ENCODE assay signal across 23 cellular contexts in the genomic region with DNA sequence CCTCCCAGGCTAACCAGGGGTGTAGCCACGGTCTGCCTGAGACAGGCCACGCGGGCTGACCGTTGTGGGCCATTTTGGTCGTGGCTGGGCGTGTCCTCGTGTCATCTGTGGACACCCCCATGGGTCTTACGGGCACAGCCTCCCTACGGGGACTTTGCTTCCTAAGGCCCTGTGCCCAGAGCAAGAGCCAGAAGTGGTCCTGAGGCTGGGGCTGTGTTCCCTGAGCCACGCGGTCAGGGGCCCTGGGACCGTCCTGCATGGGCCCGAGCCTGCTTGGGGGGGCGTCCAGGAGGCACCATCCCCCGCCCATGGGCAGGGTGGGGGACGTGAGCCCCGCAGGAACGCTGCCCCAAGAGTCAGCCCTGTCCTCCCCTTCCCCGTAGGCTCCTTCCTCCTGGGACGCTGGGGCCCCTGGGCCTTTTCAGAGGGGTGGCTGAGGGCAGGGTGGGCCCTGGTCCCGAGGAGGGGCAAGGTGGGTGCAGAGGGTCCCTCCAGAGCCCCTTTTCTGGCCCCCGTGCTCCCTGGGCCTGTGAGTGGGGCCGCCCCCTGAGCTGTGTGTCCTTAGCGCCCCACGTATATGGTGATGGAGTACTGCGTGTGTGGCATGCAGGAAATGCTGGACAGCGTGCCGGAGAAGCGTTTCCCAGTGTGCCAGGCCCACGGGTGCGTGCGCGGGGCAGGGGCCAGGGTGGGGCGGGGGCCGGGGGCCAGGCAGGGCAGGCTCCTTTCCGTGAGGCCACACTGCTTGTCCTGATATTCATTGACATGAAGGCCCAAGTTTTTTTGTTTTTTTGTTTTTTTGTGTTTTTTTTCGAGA. TPM values are rescaled to one million over a fixed set of nuclear protein-coding genes. Genes with fewer than 3 reads are reported as not detected.
DNase-seq lines count a peak whose midpoint lies in the region; ATAC-seq and TF ChIP-seq lines count a peak whose summit lies in the region.
"Had no signal": no experiment of that assay in that cellular context is flagged by ENCODE, and none has a peak within 500 bp of the region (broad histone marks: within the 10 kb centered on the region; RNA-seq: fewer than 3 reads in every experiment).

No MANE protein-coding gene starts in this region.

- H3K4me3 Mint-ChIP-seq in CD8-positive, alpha-beta memory T cell: no peak overlapping the region
- H3K4me3 Mint-ChIP-seq: activated naive CD8-positive, alpha-beta T cell treated with anti-CD3 and anti-CD28 coated beads, Interleukin-2, amount 10 ng/mL, durations not matched to agents 7 days and 5 days; CD8-positive, alpha-beta T cell had no signal

- CTCF ChIA-PET in HEK293 (lab: Yijun Ruan, JAX): interaction anchor here (0.7 to 2.0 kb wide), 5 partner anchors 9 to 248 kb away, joined by 3 to 10 read pairs (median 3); partner anchors contain the start of gene WDR18
- CTCF ChIA-PET in CD8-positive, alpha-beta memory T cell (lab: Charles Lee): interaction anchor here (1.7 kb wide), 1 partner anchor 25 kb away, joined by 3 read pairs; no protein-coding TSS in a partner anchor

- ATAC-seq in right lobe of liver (no peak), GM18520 (IDR thresholded peaks at IDR 0.05; ENCODE audit: unreplicated experiment) (no peak)
- ATAC-seq: CD8-positive, alpha-beta T cell; left lung; PC-3 had no signal

- peaks cover 4 to 12% (median 5%) of the 10 kb centered on the region in 3 donors for H3K4me1 Mint-ChIP-seq in CD8-positive, alpha-beta memory T cell

- peak overlapping the region in 1 of 2 donors; percentile 24 for H3K9ac ChIP-seq in colonic mucosa (ENCODE audit: low read depth in 2 of 2, low read length in 2 of 2)
- peak overlapping the region; percentile 45 to 47 for H3K9ac ChIP-seq in stomach smooth muscle (ENCODE audit: low read length in 2 of 2)
- H3K9ac ChIP-seq: KMS-11, SK-N-SH had no signal

- no peak for TF ChIP-seq CTCF in HEK293 (tag by site-specific recombination; IDR thresholded peaks at IDR 0.05)
- TF ChIP-seq CTCF in colonic mucosa (IDR thresholded peaks at IDR 0.05): no peak
- TF ChIP-seq CTCF in right lobe of liver (IDR thresholded peaks at IDR 0.05): no peak

- POLR2A ChIA-PET in HEK293 (lab: Yijun Ruan, JAX): interaction anchor here (0.7 kb wide), 1 partner anchor 634 kb away, joined by 7 read pairs; no protein-coding TSS in a partner anchor
- POLR2A ChIA-PET in CD8-positive, alpha-beta memory T cell (lab: Charles Lee): no interaction called here

- H3K27ac ChIP-seq in HEK293 (ENCODE audit: extremely low read depth, low read depth, low read length) (no peak overlapping the region), colonic mucosa (peak overlapping the region; percentile 11), right lobe of liver (peak overlapping the region in 2 of 3 donors; percentile 13 to 47), stomach smooth muscle (ENCODE audit: low read length) (peak overlapping the region; percentile 49)
- H3K27ac ChIP-seq in CD8-positive, alpha-beta memory T cell (ENCODE audit: low read depth, low read length): no peak overlapping the region
- H3K27ac ChIP-seq: KMS-11 had no signal

- H3K27me3 Mint-ChIP-seq in CD8-positive, alpha-beta memory T cell: no peaks in the 10 kb centered on the region
- H3K27me3 Mint-ChIP-seq: activated naive CD8-positive, alpha-beta T cell treated with anti-CD3 and anti-CD28 coated beads, Interleukin-2, amount 10 ng/mL, durations not matched to agents 7 days and 5 days; naive B cell had no signal

- 60% methylated on average over 2 of the region's 37 CpGs for WGBS in right lobe of liver (ENCODE audit: insufficient coverage, low coverage, low lambda C conversion rate, missing lambda C conversion rate)

- no peaks in the 10 kb centered on the region for H3K9me3 Mint-ChIP-seq in CD8-positive, alpha-beta memory T cell
- H3K9me3 Mint-ChIP-seq: activated naive CD8-positive, alpha-beta T cell treated with anti-CD3 and anti-CD28 coated beads, Interleukin-2, amount 10 ng/mL, durations not matched to agents 7 days and 5 days; CD8-positive, alpha-beta T cell; naive B cell had no signal

- H3K27me3 ChIP-seq in colonic mucosa (no peaks in the 10 kb centered on the region), right lobe of liver (no peaks in the 10 kb centered on the region), stomach smooth muscle (ENCODE audit: control insufficient read depth in 1 of 2, insufficient read depth in 2 of 2, low read length in 2 of 2) (no peaks in the 10 kb centered on the region)
- no peaks in the 10 kb centered on the region for H3K27me3 ChIP-seq in CD8-positive, alpha-beta memory T cell (ENCODE audit: insufficient read depth, low read length, poor library complexity, severe bottlenecking)
- H3K27me3 ChIP-seq: left lung had no signal

- peaks cover 6% of the 10 kb centered on the region; the same call in 1 of the 2 replicates for H3K4me1 ChIP-seq in HEK293 (ENCODE audit: control insufficient read depth, insufficient read depth, low read length)
- H3K4me1 ChIP-seq in colonic mucosa: peaks cover 7% of the 10 kb centered on the region
- H3K4me1 ChIP-seq in right lobe of liver: peaks cover 0 to 22% (median 9%) of the 10 kb centered on the region in 4 donors
- H3K4me1 ChIP-seq in stomach smooth muscle (ENCODE audit: control insufficient read depth, insufficient read depth, low read length): peaks cover 65% of the 10 kb centered on the region
- peaks cover 6% of the 10 kb centered on the region for H3K4me1 ChIP-seq in CD8-positive, alpha-beta memory T cell (ENCODE audit: insufficient read depth, low read length)

- H3K9me3 ChIP-seq in HEK293 (ENCODE audit: control insufficient read depth, insufficient read depth, low read depth, low read length) (no peaks in the 10 kb centered on the region), colonic mucosa (no peaks in the 10 kb centered on the region), right lobe of liver (no peaks in the 10 kb centered on the region), stomach smooth muscle (ENCODE audit: control insufficient read depth in 2 of 2, low read length in 2 of 2) (no peaks in the 10 kb centered on the region)
- no peaks in the 10 kb centered on the region for H3K9me3 ChIP-seq in CD8-positive, alpha-beta memory T cell (ENCODE audit: low read length)
- H3K9me3 ChIP-seq: left lung, SK-N-SH had no signal

- DNase-seq in colonic mucosa: no peak
- DNase-seq in right lobe of liver: no peak
- no peak for DNase-seq in NCI-H1930 (lab: John Stamatoyannopoulos, UW)
- no peak for DNase-seq in DMS53 (lab: John Stamatoyannopoulos, UW)
- no peak for DNase-seq in CD8-positive, alpha-beta memory T cell
- DNase-seq: activated naive CD8-positive, alpha-beta T cell treated with anti-CD3 and anti-CD28 coated beads, Interleukin-2, amount 10 ng/mL, durations not matched to agents 7 days and 5 days; central memory CD4-positive, alpha-beta T cell; DMS79 treated with DMSO at 0.1 percent for 48 hours; foreskin melanocyte; left lung; naive B cell; NCI-H1105; NCI-H69; PC-3; posterior cingulate gyrus; stimulated activated CD4-positive, alpha-beta T cell treated with anti-CD3 and anti-CD28 coated beads, Interleukin-15, amount 100 ng/mL, for 24 hours; stimulated activated naive CD4-positive, alpha-beta T cell had no signal

- H3K4me3 ChIP-seq in HEK293 (ENCODE audit: low read depth, low read length) (no peak overlapping the region), colonic mucosa (no peak overlapping the region), right lobe of liver (no peak overlapping the region), stomach smooth muscle (ENCODE audit: low read length in 2 of 2) (no peak overlapping the region)
- no peak overlapping the region for H3K4me3 ChIP-seq in CD8-positive, alpha-beta memory T cell (ENCODE audit: low read length)
- H3K4me3 ChIP-seq: left lung had no signal

- TF ChIP-seq POLR2A in right lobe of liver (IDR thresholded peaks at IDR 0.05): no peak

- H3K36me3 ChIP-seq in HEK293 (ENCODE audit: control insufficient read depth in 2 of 2, insufficient read depth in 1 of 2, low read length in 2 of 2) (peaks cover 4 to 60% of the 10 kb centered on the region in 2 experiments; a peak in 2 of 3 replicates), colonic mucosa (peaks cover 29% of the 10 kb centered on the region), right lobe of liver (peaks cover 0 to 35% (median 11%) of the 10 kb centered on the region in 4 donors), stomach smooth muscle (ENCODE audit: control insufficient read depth in 2 of 2, insufficient read depth in 2 of 2, low read length in 2 of 2) (peaks cover 10 to 16% of the 10 kb centered on the region in 2 donors)
- peaks cover 7% of the 10 kb centered on the region for H3K36me3 ChIP-seq in CD8-positive, alpha-beta memory T cell (ENCODE audit: insufficient read depth, low read length)

- H3K27ac Mint-ChIP-seq in CD8-positive, alpha-beta memory T cell: no peak overlapping the region
- H3K27ac Mint-ChIP-seq: activated naive CD8-positive, alpha-beta T cell treated with anti-CD3 and anti-CD28 coated beads, Interleukin-2, amount 10 ng/mL, durations not matched to agents 7 days and 5 days; CD8-positive, alpha-beta T cell; naive B cell had no signal

- intact Hi-C loops in colonic mucosa (cut with DNase I) (no loop called here), right lobe of liver (cut with DNase I) (no loop called here)

- H3K36me3 Mint-ChIP-seq in CD8-positive, alpha-beta memory T cell: peaks cover 0 to 27% (median 0%) of the 10 kb centered on the region in 3 donors
- H3K36me3 Mint-ChIP-seq: naive B cell had no signal

RNA-seq across cellular contexts. Expression of gene STK11, which starts 13.4 kb away (rescaled TPM):
- total RNA-seq in colonic mucosa: 100 to 1,000 TPM in 1 of 2 donors, 10 to 100 TPM in 1; 76.3 to 103 TPM
- total RNA-seq in right lobe of liver: 10 to 100 TPM; 23.8 to 34.0 (median 29.5) TPM
- total RNA-seq in CD8-positive, alpha-beta memory T cell: 10 to 100 TPM; 66.9 to 69.7 TPM
- polyA plus RNA-seq in CD8-positive, alpha-beta memory T cell: 37.0 TPM

RNA-seq across cellular contexts. Expression of gene CBARP, which starts 18.8 kb away (rescaled TPM):
- under 1 TPM; 0.22 to 0.48 TPM for total RNA-seq in colonic mucosa
- under 1 TPM; 0.15 to 0.62 (median 0.31) TPM for total RNA-seq in right lobe of liver
- total RNA-seq in CD8-positive, alpha-beta memory T cell: under 1 TPM; 0.22 to 0.80 TPM
- not detected for polyA plus RNA-seq in CD8-positive, alpha-beta memory T cell

RNA-seq across cellular contexts. Expression of gene ATP5F1D, which starts 22.6 kb away (rescaled TPM):
- 100 to 1,000 TPM; 359 to 627 TPM for total RNA-seq in colonic mucosa
- 100 to 1,000 TPM in 5 of 6 experiments, 10 to 100 TPM in 1; 98.1 to 240 (median 137) TPM for total RNA-seq in right lobe of liver
- total RNA-seq in CD8-positive, alpha-beta memory T cell: 100 to 1,000 TPM; 179 to 180 TPM
- polyA plus RNA-seq in CD8-positive, alpha-beta memory T cell: 271 TPM

RNA-seq across cellular contexts. Expression of gene MIDN, which starts 29.4 kb away (rescaled TPM):
- total RNA-seq in colonic mucosa (100 to 1,000 TPM; 172 to 177 TPM), right lobe of liver (10 to 100 TPM; 22.3 to 55.1 (median 29.3) TPM)
- 10 to 100 TPM; 39.8 to 45.3 TPM for total RNA-seq in CD8-positive, alpha-beta memory T cell
- 14.6 TPM for polyA plus RNA-seq in CD8-positive, alpha-beta memory T cell

RNA-seq across cellular contexts. Expression of gene SBNO2, which starts 44.9 kb away (rescaled TPM):
- total RNA-seq in colonic mucosa (10 to 100 TPM; 65.5 to 77.1 TPM), right lobe of liver (10 to 100 TPM; 21.5 to 54.4 (median 25.5) TPM)
- 10 to 100 TPM; 59.0 to 61.0 TPM for total RNA-seq in CD8-positive, alpha-beta memory T cell
- 4.3 TPM for polyA plus RNA-seq in CD8-positive, alpha-beta memory T cell

Comparison
In these comparisons a context has a peak if more than half of its experiments do, and no peak if none do; other contexts are left out.
1. H3K27ac ChIP-seq: peak in colonic mucosa (single experiment), right lobe of liver (2 of 3) and stomach smooth muscle (single experiment); none in HEK293 (single experiment) and CD8-positive, alpha-beta memory T cell (single experiment).